In the genomic region with DNA sequence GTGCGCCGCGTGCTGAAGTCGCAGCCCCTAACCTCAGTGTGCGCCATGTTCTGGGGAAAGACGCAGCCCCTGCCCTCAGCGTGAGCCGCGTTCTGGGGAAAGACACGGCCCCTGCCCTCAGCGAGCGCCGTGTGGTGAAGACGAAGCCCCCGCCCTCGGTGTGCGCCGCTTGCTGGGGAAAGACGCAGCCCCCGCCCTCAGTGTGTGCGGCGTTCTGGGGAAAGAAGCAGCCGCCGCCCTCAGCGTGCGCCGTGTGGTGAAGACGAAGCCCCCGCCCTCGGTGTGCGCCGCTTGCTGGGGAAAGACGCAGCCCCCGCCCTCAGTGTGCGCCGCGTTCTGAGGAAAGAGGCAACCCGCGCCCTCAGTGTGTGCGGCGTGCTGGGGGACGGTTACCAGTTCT, we compare ENCODE assay signal across 8 cellular contexts.
DNase-seq lines count a peak whose midpoint lies in the region; ATAC-seq, FAIRE-seq and TF ChIP-seq lines count a peak whose summit lies in the region.
"Not testable (repeated sequence)": the region's sequence is repeated elsewhere in the genome, so short reads cannot be mapped to it uniquely, and the experiment has no call there.

No MANE protein-coding gene starts in this region.

- in situ Hi-C loops in GM12878 (cut with MboI): not testable (repeated sequence)

- ATAC-seq in GM12878: not testable (repeated sequence)

- POLR2A ChIA-PET in GM12878 (lab: Charles Lee); H1 (lab: Charles Lee; ENCODE audit: partially characterized antibody): not testable (repeated sequence)

- H3K79me2 ChIP-seq in GM12878 (ENCODE audit: control insufficient read depth, insufficient read depth, low read length); H1 (ENCODE audit: control insufficient read depth in 1 of 2, insufficient read depth in 2 of 2, low read length in 2 of 2): not testable (repeated sequence)

- not testable (repeated sequence) for TF ChIP-seq CTCF in GM12878 (IDR thresholded peaks at IDR 0.05 in 2 of 3, conservative IDR thresholded peaks at IDR 0.05 in 1 of 3; ENCODE audit: control insufficient read depth in 2 of 3, extremely low read depth in 1 of 3, insufficient read depth in 1 of 3, low read depth in 3 of 3, low read length in 3 of 3); H1 (IDR thresholded peaks at IDR 0.05; ENCODE audit: control extremely low read depth in 1 of 3, insufficient read depth in 1 of 3, low read depth in 1 of 3, low read length in 3 of 3); spleen (IDR thresholded peaks at IDR 0.05 in 8 of 11, conservative IDR thresholded peaks at IDR 0.05 in 3 of 11); testis (IDR thresholded peaks at IDR 0.05)

- not testable (repeated sequence) for H3K23ac ChIP-seq in H1 (ENCODE audit: insufficient read length); neuronal stem cell (ENCODE audit: low read depth, low read length, poor library complexity)

- not testable (repeated sequence) for H2BK20ac ChIP-seq in H1 (ENCODE audit: low read length)

- not testable (repeated sequence) for H2BK5ac ChIP-seq in H1 (ENCODE audit: low read depth, low read length); neuronal stem cell (ENCODE audit: low read length)

- H3K9me3 ChIP-seq in HUES6 (ENCODE audit: control insufficient read depth, insufficient read depth, low read depth, low read length) (peaks cover 36% of the 10 kb centered on the region; the same call in 1 of the 2 replicates), H1 (ENCODE audit: insufficient read depth in 2 of 2, low read depth in 1 of 2, low read length in 1 of 2) (peaks cover 7 to 32% of the 10 kb centered on the region in 2 experiments; a peak in 3 of 4 replicates), spleen (peaks cover 0 to 12% (median 2%) of the 10 kb centered on the region in 8 donors)
- not testable (repeated sequence) for H3K9me3 ChIP-seq in GM12878 (replicated peaks; ENCODE audit: control insufficient read depth, insufficient read depth, low read length); neuronal stem cell (replicated peaks in 1 of 2; ENCODE audit: control insufficient read depth in 2 of 2, insufficient read depth in 1 of 2, low read depth in 1 of 2, low read length in 2 of 2); testis

- not testable (repeated sequence) for BruUV-seq in GM12878 (replicated peaks; lab: Mats Ljungman, UMichigan)

- TF ChIP-seq EP300 in GM12878 (IDR thresholded peaks at IDR 0.05; ENCODE audit: borderline replicate concordance in 1 of 2, control insufficient read depth in 1 of 2, low read depth in 2 of 2, low read length in 2 of 2); H1 (IDR thresholded peaks at IDR 0.05; ENCODE audit: borderline replicate concordance in 1 of 2, low read depth in 2 of 2, low read length in 2 of 2): not testable (repeated sequence)

- not testable (repeated sequence) for H3K4me2 ChIP-seq in GM12878 (ENCODE audit: control insufficient read depth, insufficient read depth); neuronal stem cell (ENCODE audit: insufficient read depth, low read length, poor library complexity, severe bottlenecking)
- H3K4me2 ChIP-seq in H1 (ENCODE audit: insufficient read depth in 1 of 2, low read depth in 2 of 2, low read length in 2 of 2): peak overlapping the region in 1 of 2 experiments; percentile 43; a peak in 1 of 4 replicates

- H3K27ac ChIP-seq in HUES6 (ENCODE audit: low read depth, low read length); GM12878 (ENCODE audit: control insufficient read depth, insufficient read depth); H1 (ENCODE audit: low read depth, low read length); neuronal stem cell (replicated peaks; ENCODE audit: low read length); spleen: not testable (repeated sequence)
- H3K27ac ChIP-seq in testis: peak overlapping the region in 1 of 2 donors; percentile 24

- H3K14ac ChIP-seq in H1 (ENCODE audit: insufficient read length); neuronal stem cell (ENCODE audit: low read length): not testable (repeated sequence)

- intact Hi-C loops in GM12878 (cut with micrococcal nuclease; ENCODE audit: unreplicated experiment); posterior vena cava (cut with DNase I); spleen (cut with DNase I; ENCODE audit: low total_unique reads); testis (cut with DNase I; ENCODE audit: low total_unique reads): not testable (repeated sequence)

- not testable (repeated sequence) for TF ChIP-seq RAD21 in GM12878 (IDR thresholded peaks at IDR 0.05; ENCODE audit: insufficient read depth, low read depth, low read length); H1 (IDR thresholded peaks at IDR 0.05 in 1 of 2, conservative IDR thresholded peaks at IDR 0.05 in 1 of 2; ENCODE audit: low read depth in 2 of 2, low read length in 2 of 2)

- H2BK12ac ChIP-seq in H1 (ENCODE audit: low read depth, low read length); neuronal stem cell (ENCODE audit: low read length): not testable (repeated sequence)

- H3K18ac ChIP-seq in H1 (ENCODE audit: extremely low read depth, low read length): not testable (repeated sequence)
- H3K18ac ChIP-seq in neuronal stem cell (ENCODE audit: low read length): peak overlapping the region; percentile 27

- not testable (repeated sequence) for H2BK15ac ChIP-seq in H1 (ENCODE audit: low read length); neuronal stem cell (ENCODE audit: low read length)

- H2BK120ac ChIP-seq in H1 (replicated peaks; ENCODE audit: low read depth, low read length); neuronal stem cell (ENCODE audit: low read depth, low read length): not testable (repeated sequence)

- H2AK5ac ChIP-seq in H1 (ENCODE audit: low read depth, low read length); neuronal stem cell (ENCODE audit: low read depth, low read length): not testable (repeated sequence)

- not testable (repeated sequence) for H4K91ac ChIP-seq in H1 (replicated peaks; ENCODE audit: insufficient read length, low read length); neuronal stem cell (ENCODE audit: low read depth, low read length, poor library complexity)

- H3K56ac ChIP-seq in H1 (replicated peaks; ENCODE audit: insufficient read length, low read depth, low read length): not testable (repeated sequence)

- not testable (repeated sequence) for H3K9ac ChIP-seq in HUES6 (ENCODE audit: low read length); GM12878 (ENCODE audit: control insufficient read depth, insufficient read depth, low read length); H1 (replicated peaks in 1 of 4; ENCODE audit: extremely low read depth in 1 of 4, low read depth in 3 of 4, low read length in 3 of 4); neuronal stem cell (ENCODE audit: low read depth, low read length, poor library complexity)

- RAD21 ChIA-PET in GM12878 (lab: Charles Lee; ENCODE audit: unreplicated experiment): not testable (repeated sequence)

- CTCF ChIA-PET in GM12878 (lab: Yijun Ruan, JAX); H1 (lab: Charles Lee; ENCODE audit: partially characterized antibody): not testable (repeated sequence)

- not testable (repeated sequence) for TF ChIP-seq POLR2A in GM12878 (IDR thresholded peaks at IDR 0.05; ENCODE audit: low read depth, low read length); H1 (IDR thresholded peaks at IDR 0.05; ENCODE audit: control extremely low read depth in 1 of 2, low read depth in 2 of 2, low read length in 2 of 2); spleen (IDR thresholded peaks at IDR 0.05); testis (IDR thresholded peaks at IDR 0.05)

- FAIRE-seq in GM12878 (lab: Jason Lieb, UNC); H1 (lab: Jason Lieb, UNC): not testable (repeated sequence)

- not testable (repeated sequence) for H3K23me2 ChIP-seq in H1 (ENCODE audit: low read depth, low read length)

- H4K5ac ChIP-seq in H1 (ENCODE audit: insufficient read length, low read depth, low read length): not testable (repeated sequence)

- H3K4ac ChIP-seq in H1 (replicated peaks; ENCODE audit: insufficient read length, low read depth, low read length); neuronal stem cell (ENCODE audit: low read length): not testable (repeated sequence)

- H4K20me1 ChIP-seq in GM12878 (ENCODE audit: control insufficient read depth, insufficient read depth); H1 (replicated peaks in 1 of 2; ENCODE audit: control insufficient read depth in 1 of 2, insufficient read depth in 2 of 2, low read length in 2 of 2): not testable (repeated sequence)

- H3K79me1 ChIP-seq in H1 (ENCODE audit: low read depth, low read length); neuronal stem cell (ENCODE audit: low read depth, low read length): not testable (repeated sequence)

- H3K4me1 ChIP-seq in HUES6 (ENCODE audit: control insufficient read depth, insufficient read depth, low read length); GM12878 (ENCODE audit: control insufficient read depth, insufficient read depth, low read length); H1 (replicated peaks in 1 of 4; ENCODE audit: control insufficient read depth in 3 of 4, insufficient read depth in 4 of 4, low read length in 3 of 4); neuronal stem cell (ENCODE audit: control insufficient read depth in 2 of 2, insufficient read depth in 1 of 2, low read depth in 1 of 2, low read length in 2 of 2); spleen; testis: not testable (repeated sequence)

- DNase-seq in ELF-1 (ENCODE audit: low read depth, low spot score) (peak; percentile 62), posterior vena cava (ENCODE audit: low spot score) (peak; percentile 62), spleen (peak; percentile 38), testis (peak; percentile 48)
- DNase-seq in GM12878 (ENCODE audit: low read depth, low spot score); H1 (ENCODE audit: low read depth in 1 of 2, low spot score in 2 of 2); neuronal stem cell (ENCODE audit: low spot score): not testable (repeated sequence)

- WGBS in GM12878 (ENCODE audit: insufficient coverage, insufficient replicate concordance, low lambda C conversion rate, missing lambda C conversion rate): 69% methylated on average over 32 of the region's 42 CpGs
- WGBS in H1 (ENCODE audit: extremely low coverage in 1 of 2, insufficient coverage in 1 of 2, insufficient read length in 1 of 2, insufficient replicate concordance in 2 of 2, low coverage in 1 of 2, low lambda C conversion rate in 2 of 2, missing lambda C conversion rate in 1 of 2), 2 experiments: 93% methylated on average over 39 of the region's 42 CpGs; no CpG with 5 or more reads in 1 of the 2 experiments
- no CpG with 5 or more reads among the region's 42 CpGs for WGBS in neuronal stem cell (ENCODE audit: extremely low coverage in 2 of 2, insufficient read length in 2 of 2, insufficient replicate concordance in 1 of 2), 2 donors
- 22 to 50% (median 30%) methylated on average over 29 to 42 of the region's 42 CpGs for WGBS in spleen, 5 donors
- WGBS in testis, 2 donors: 10 to 15% methylated on average over 19 to 41 of the region's 42 CpGs

- H3K27me3 ChIP-seq in HUES6 (ENCODE audit: control insufficient read depth, insufficient read depth, low read length) (peaks cover 22% of the 10 kb centered on the region), spleen (replicated peaks in 1 of 7) (peaks cover 0 to 31% (median 6%) of the 10 kb centered on the region in 7 donors)
- H3K27me3 ChIP-seq in GM12878 (replicated peaks in 1 of 2; ENCODE audit: control insufficient read depth in 2 of 2, insufficient read depth in 2 of 2, low read length in 1 of 2); H1 (replicated peaks in 1 of 4; ENCODE audit: control insufficient read depth in 3 of 4, extremely low read depth in 1 of 4, insufficient read depth in 3 of 4, low read length in 3 of 4); neuronal stem cell (ENCODE audit: control insufficient read depth in 3 of 3, insufficient read depth in 3 of 3, low read depth in 1 of 3, low read length in 3 of 3); testis: not testable (repeated sequence)

- H4K8ac ChIP-seq in H1 (ENCODE audit: extremely low read depth, insufficient read depth, low read length): peak overlapping the region; percentile 79; the same call in 1 of the 2 replicates
- H4K8ac ChIP-seq in neuronal stem cell (ENCODE audit: low read depth, low read length): not testable (repeated sequence)

- H3K36me3 ChIP-seq in HUES6 (ENCODE audit: control insufficient read depth, insufficient read depth, low read length); GM12878 (ENCODE audit: control insufficient read depth in 2 of 2, insufficient read depth in 2 of 2, low read length in 1 of 2); H1 (ENCODE audit: control insufficient read depth in 2 of 4, insufficient read depth in 4 of 4, low read length in 3 of 4); neuronal stem cell (replicated peaks in 1 of 2; ENCODE audit: control insufficient read depth in 2 of 2, insufficient read depth in 2 of 2, low read length in 2 of 2); spleen; testis (ENCODE audit: low read depth, missing control alignments): not testable (repeated sequence)

- H3K4me3 ChIP-seq in HUES6 (ENCODE audit: low read depth, low read length) (peak overlapping the region; percentile 29; the same call in 1 of the 2 replicates), testis (peak overlapping the region; percentile 8 to 34)
- not testable (repeated sequence) for H3K4me3 ChIP-seq in GM12878; H1 (ENCODE audit: extremely low read depth in 1 of 4, insufficient read depth in 2 of 4, low read depth in 3 of 4, low read length in 4 of 4); neuronal stem cell (ENCODE audit: low read length in 2 of 2); spleen

- SMC1A ChIA-PET in GM12878 (lab: Charles Lee; ENCODE audit: uncharacterized antibody, unreplicated experiment): not testable (repeated sequence)

- not testable (repeated sequence) for H2AFZ ChIP-seq in GM12878 (ENCODE audit: control insufficient read depth, low read depth, low read length); H1 (ENCODE audit: low read length); neuronal stem cell (ENCODE audit: low read length)
